In genomic region chr3:15063238-15063637, GRCh38 we compare ENCODE assay signal across 9 cellular contexts. TPM values are rescaled to one million over a fixed set of nuclear protein-coding genes. Genes with fewer than 3 reads are reported as not detected.
DNase-seq lines count a peak whose midpoint lies in the region; ATAC-seq and TF ChIP-seq lines count a peak whose summit lies in the region.
"Had no signal": no experiment of that assay in that cellular context is flagged by ENCODE, and none has a peak within 500 bp of the region (broad histone marks: within the 10 kb centered on the region; RNA-seq: fewer than 3 reads in every experiment).

No MANE protein-coding gene starts in this region.

- peaks cover 18% of the 10 kb centered on the region for H3K4me1 ChIP-seq in Karpas-422 (ENCODE audit: low read length)

- H3K79me2 ChIP-seq in Karpas-422 (ENCODE audit: low read length) (peaks cover 49% of the 10 kb centered on the region), neural cell (replicated peaks; ENCODE audit: insufficient read depth, low read length) (peaks cover 18% of the 10 kb centered on the region)

- no peak for ATAC-seq in GM19035 (IDR thresholded peaks at IDR 0.05; ENCODE audit: unreplicated experiment)
- no peak for ATAC-seq in GM18520 (IDR thresholded peaks at IDR 0.05; ENCODE audit: unreplicated experiment)
- no peak for ATAC-seq in GM18867 (IDR thresholded peaks at IDR 0.05; ENCODE audit: unreplicated experiment)

- intact Hi-C loops in dorsolateral prefrontal cortex (cut with DNase I): loop anchor here in 1 of 2 donors (5.0 kb wide), 1 partner anchor 141 kb away; no protein-coding TSS in a partner anchor

- no peaks in the 10 kb centered on the region for H3K27me3 ChIP-seq in Karpas-422 (ENCODE audit: low read length)
- no peaks in the 10 kb centered on the region for H3K27me3 ChIP-seq in dorsolateral prefrontal cortex
- H3K27me3 ChIP-seq in neural cell (ENCODE audit: insufficient read depth, low read depth, low read length): no peaks in the 10 kb centered on the region

- H3K9me3 ChIP-seq in Karpas-422 (ENCODE audit: low read length) (no peaks in the 10 kb centered on the region), neural cell (ENCODE audit: low read length) (no peaks in the 10 kb centered on the region)

- H3K9me2 ChIP-seq in Karpas-422 (replicated peaks; ENCODE audit: insufficient read depth, low read length) (no peaks in the 10 kb centered on the region), neural cell (ENCODE audit: insufficient read depth, low read length) (no peaks in the 10 kb centered on the region)

- H3K4me3 ChIP-seq in Karpas-422 (ENCODE audit: low read length) (peak overlapping the region; percentile 86), dorsolateral prefrontal cortex (peak overlapping the region in 41 of 59 donors; percentile 4 to 100 (median 93)), neural cell (ENCODE audit: low read length) (peak overlapping the region; percentile 99)

- TF ChIP-seq CTCF in dorsolateral prefrontal cortex (IDR thresholded peaks at IDR 0.05 in 54 of 56, conservative IDR thresholded peaks at IDR 0.05 in 2 of 56; ENCODE audit: low read depth in 1 of 56, partially characterized antibody in 56 of 56): no peak
- TF ChIP-seq CTCF in neural cell (IDR thresholded peaks at IDR 0.05; ENCODE audit: poor library complexity, severe bottlenecking): no peak

- no peak overlapping the region for H3K9ac ChIP-seq in Karpas-422 (ENCODE audit: low read length)
- H3K9ac ChIP-seq in neural cell (ENCODE audit: low read length): no peak overlapping the region

- TF ChIP-seq RAD21 in neural cell (conservative IDR thresholded peaks at IDR 0.05): no peak

- DNase-seq in DMS79 (lab: John Stamatoyannopoulos, UW) (peak; percentile 35), Karpas-422 (no peak), dorsolateral prefrontal cortex (no peak), hippocampal formation (lab: John Stamatoyannopoulos, UW) (no peak)
- DNase-seq: SHP77 had no signal

- no peak overlapping the region for H2AFZ ChIP-seq in Karpas-422 (ENCODE audit: low read length)
- no peak overlapping the region for H2AFZ ChIP-seq in neural cell (ENCODE audit: low read depth, low read length)

- peaks cover 25% of the 10 kb centered on the region; the same call in 1 of the 2 replicates for H3K36me3 ChIP-seq in Karpas-422 (ENCODE audit: insufficient read depth, low read length)
- peaks cover 4% of the 10 kb centered on the region for H3K36me3 ChIP-seq in neural cell (ENCODE audit: insufficient read depth, low read length)

- H3K4me2 ChIP-seq in Karpas-422 (ENCODE audit: low read depth, low read length, poor library complexity, severe bottlenecking) (peak overlapping the region; percentile 79), neural cell (ENCODE audit: low read length) (no peak overlapping the region)

- TF ChIP-seq EP300 in neural cell (conservative IDR thresholded peaks at IDR 0.05; ENCODE audit: poor library complexity, severe bottlenecking): no peak

- H3K27ac ChIP-seq in Karpas-422 (ENCODE audit: low read length) (no peak overlapping the region), dorsolateral prefrontal cortex (peak overlapping the region in 1 of 59 donors; percentile 33), neural cell (ENCODE audit: low read length) (no peak overlapping the region)

- H3F3A ChIP-seq in neural cell (ENCODE audit: insufficient read depth, low read length, poor library complexity, severe bottlenecking): no peaks in the 10 kb centered on the region

- H4K20me1 ChIP-seq in Karpas-422 (ENCODE audit: insufficient read depth, low read depth, low read length) (peaks cover 27% of the 10 kb centered on the region), neural cell (ENCODE audit: insufficient read depth) (no peaks in the 10 kb centered on the region)

TF ChIP-seq in neural cell, 6 proteins besides CTCF, POLR2A, EP300 and RAD21:
- TF ChIP-seq EZH2 (IDR thresholded peaks at IDR 0.05; ENCODE audit: borderline replicate concordance, insufficient read depth, low read length, poor library complexity, severe bottlenecking) (no peak), SMC3 (conservative IDR thresholded peaks at IDR 0.05; ENCODE audit: poor library complexity) (no peak), REST (IDR thresholded peaks at IDR 0.05; ENCODE audit: borderline replicate concordance) (no peak), TAF1 (IDR thresholded peaks at IDR 0.05; ENCODE audit: low read depth) (no peak), POLR2AphosphoS5 (IDR thresholded peaks at IDR 0.05) (no peak)
TF ChIP-seq in neural cell: peak in this region for 0.

RNA-seq across cellular contexts. Expression of gene MRPS25, which starts 1.9 kb away (rescaled TPM):
- 32.5 and 60.6 TPM in 2 replicates for total RNA-seq in Karpas-422 (2014; rRNA removed; shearing (Covaris generic); ENCODE audit: low replicate concordance)
- total RNA-seq in dorsolateral prefrontal cortex: 100 to 1,000 TPM in 5 of 120 experiments, 10 to 100 TPM in 115; 54.3 to 115 (median 83.0) TPM
- polyA plus RNA-seq in neural cell: 74.4 and 97.7 TPM in 2 replicates
- polyA minus RNA-seq in neural cell: 32.6 and 35.3 TPM in 2 replicates

RNA-seq across cellular contexts. Expression of gene RBSN, which starts 35.7 kb away (rescaled TPM):
- 11.1 and 12.2 TPM in 2 replicates for total RNA-seq in Karpas-422 (2014; rRNA removed; shearing (Covaris generic); ENCODE audit: low replicate concordance)
- 10 to 100 TPM; 39.4 to 74.3 (median 61.4) TPM for total RNA-seq in dorsolateral prefrontal cortex
- polyA plus RNA-seq in neural cell: 21.7 and 27.6 TPM in 2 replicates
- 90.1 and 93.1 TPM in 2 replicates for polyA minus RNA-seq in neural cell
